9 cellular contexts compared by ENCODE assay signal in genomic region chr7:151472644-151473380, GRCh38.
DNase-seq lines count a peak whose midpoint lies in the region; ATAC-seq and TF ChIP-seq lines count a peak whose summit lies in the region.
"Had no signal": no experiment of that assay in that cellular context is flagged by ENCODE, and none has a peak within 500 bp of the region (broad histone marks: within the 10 kb centered on the region; RNA-seq: fewer than 3 reads in every experiment).

No MANE protein-coding gene starts in this region.

- DNase-seq in GM13977 (ENCODE audit: low spot score) (peak; percentile 50), MM.1S (peak; percentile 59), AML-193 (lab: John Stamatoyannopoulos, UW) (no peak), SIG-M5 (lab: John Stamatoyannopoulos, UW) (no peak)
- DNase-seq: stimulated activated CD4-positive, alpha-beta T cell treated with anti-CD3 and anti-CD28 coated beads, Interleukin-4, amount 100 ng/mL, for 24 hours had no signal

- H3K27me3 ChIP-seq in MM.1S (replicated peaks; ENCODE audit: insufficient read depth, low read length) (no peaks in the 10 kb centered on the region), iPS-20b (ENCODE audit: insufficient read depth, low read length) (no peaks in the 10 kb centered on the region)

- ATAC-seq in GM21529 (IDR thresholded peaks at IDR 0.05; ENCODE audit: unreplicated experiment) (peak; percentile 34), HG02970 (IDR thresholded peaks at IDR 0.05; ENCODE audit: low FRiP score, unreplicated experiment) (no peak), HG03469 (IDR thresholded peaks at IDR 0.05; ENCODE audit: unreplicated experiment) (no peak)

- peaks cover 94% of the 10 kb centered on the region for H3K79me2 ChIP-seq in MM.1S (ENCODE audit: low read length)

- peak overlapping the region; percentile 42 for H3K4me2 ChIP-seq in MM.1S (ENCODE audit: low read depth, low read length)

- peaks cover 41% of the 10 kb centered on the region for H3F3A ChIP-seq in MM.1S (ENCODE audit: insufficient read depth, low read length)

- H3K4me1 ChIP-seq in MM.1S (ENCODE audit: low read length) (peaks cover 39% of the 10 kb centered on the region), iPS-20b (ENCODE audit: insufficient read depth, low read length) (peaks cover 46% of the 10 kb centered on the region)

- H3K36me3 ChIP-seq in MM.1S (replicated peaks; ENCODE audit: insufficient read depth, low read length): peaks cover 52% of the 10 kb centered on the region
- peaks cover 72% of the 10 kb centered on the region for H3K36me3 ChIP-seq in iPS-20b (ENCODE audit: insufficient read depth, low read depth, low read length)

- H3K9ac ChIP-seq in MM.1S (ENCODE audit: low read length) (no peak overlapping the region), iPS-20b (ENCODE audit: low read depth, low read length) (peak overlapping the region; percentile 32; the same call in 1 of the 2 replicates)

- H3K4me3 ChIP-seq in MM.1S (ENCODE audit: low read length): peak overlapping the region; percentile 7
- peak overlapping the region; percentile 19; the same call in 1 of the 2 replicates for H3K4me3 ChIP-seq in iPS-20b (ENCODE audit: low read length)

- TF ChIP-seq CTCF in GM13977 (IDR thresholded peaks at IDR 0.05; ENCODE audit: extremely low read depth, insufficient read depth, missing control alignments): no peak
- TF ChIP-seq CTCF in MM.1S (IDR thresholded peaks at IDR 0.05; ENCODE audit: low read length): no peak

- no peaks in the 10 kb centered on the region for H3K9me2 ChIP-seq in MM.1S (replicated peaks; ENCODE audit: insufficient read depth, low read length)

- in situ Hi-C loops in GM13977 (cut with MboI; ENCODE audit: low pct_unique_long_range_greater_than_20kb, low sequenced_read_pairs, unreplicated experiment): no loop called here

- H3K27ac ChIP-seq in MM.1S (ENCODE audit: low read length): peak overlapping the region; percentile 69
- H3K27ac ChIP-seq in iPS-20b (ENCODE audit: low read length): peak overlapping the region; percentile 64

- no peaks in the 10 kb centered on the region for H3K9me3 ChIP-seq in MM.1S (replicated peaks; ENCODE audit: insufficient read depth, low read length)
- H3K9me3 ChIP-seq in iPS-20b (ENCODE audit: insufficient read depth, low read depth, low read length): no peaks in the 10 kb centered on the region

- H2AFZ ChIP-seq in MM.1S (ENCODE audit: low read length): no peak overlapping the region

- H4K20me1 ChIP-seq in MM.1S (ENCODE audit: insufficient read depth, low read length): peaks cover 15% of the 10 kb centered on the region; the same call in 1 of the 2 replicates

Comparison
In these comparisons a context has a peak if more than half of its experiments do, and no peak if none do; other contexts are left out.
1. DNase-seq: peak in GM13977 (single experiment) and MM.1S (single experiment); none in AML-193 (0 of 2) and SIG-M5 (single experiment).